Comparison of ENCODE assay signal across 1 cellular context in genomic region chr4:74328501-74328900, GRCh38.
TF ChIP-seq lines count a peak whose summit lies in the region.

No MANE protein-coding gene starts in this region.

TF ChIP-seq in K562, 482 proteins besides CTCF, POLR2A, EP300 and RAD21:
- no peak for TF ChIP-seq TAF1 (IDR thresholded peaks at IDR 0.05; ENCODE audit: control insufficient read depth, extremely low read depth, insufficient read depth, low read length, severe bottlenecking)
- TF ChIP-seq ESRRB (CRISPR knock-in tag; IDR thresholded peaks at IDR 0.05; ENCODE audit: borderline replicate concordance): no peak
- no peak for TF ChIP-seq ZNF121 (CRISPR knock-in tag; conservative IDR thresholded peaks at IDR 0.05)
- TF ChIP-seq SMAD2 (IDR thresholded peaks at IDR 0.05; ENCODE audit: low read depth, low read length): no peak
- TF ChIP-seq HDAC1 (IDR thresholded peaks at IDR 0.05): no peak
- TF ChIP-seq SREBF1 (IDR thresholded peaks at IDR 0.05; ENCODE audit: borderline replicate concordance, low read depth, low read length): no peak
- no peak for TF ChIP-seq DNMT1 (IDR thresholded peaks at IDR 0.05)
- no peak for TF ChIP-seq MAFG (tag; conservative IDR thresholded peaks at IDR 0.05)
- no peak for TF ChIP-seq ZNF76 (CRISPR knock-in tag; IDR thresholded peaks at IDR 0.05; ENCODE audit: borderline replicate concordance)
- TF ChIP-seq ZNF589 (CRISPR knock-in tag; IDR thresholded peaks at IDR 0.05; ENCODE audit: low read depth): no peak
